Comparison of ENCODE assay signal across 8 cellular contexts in the genomic region with DNA sequence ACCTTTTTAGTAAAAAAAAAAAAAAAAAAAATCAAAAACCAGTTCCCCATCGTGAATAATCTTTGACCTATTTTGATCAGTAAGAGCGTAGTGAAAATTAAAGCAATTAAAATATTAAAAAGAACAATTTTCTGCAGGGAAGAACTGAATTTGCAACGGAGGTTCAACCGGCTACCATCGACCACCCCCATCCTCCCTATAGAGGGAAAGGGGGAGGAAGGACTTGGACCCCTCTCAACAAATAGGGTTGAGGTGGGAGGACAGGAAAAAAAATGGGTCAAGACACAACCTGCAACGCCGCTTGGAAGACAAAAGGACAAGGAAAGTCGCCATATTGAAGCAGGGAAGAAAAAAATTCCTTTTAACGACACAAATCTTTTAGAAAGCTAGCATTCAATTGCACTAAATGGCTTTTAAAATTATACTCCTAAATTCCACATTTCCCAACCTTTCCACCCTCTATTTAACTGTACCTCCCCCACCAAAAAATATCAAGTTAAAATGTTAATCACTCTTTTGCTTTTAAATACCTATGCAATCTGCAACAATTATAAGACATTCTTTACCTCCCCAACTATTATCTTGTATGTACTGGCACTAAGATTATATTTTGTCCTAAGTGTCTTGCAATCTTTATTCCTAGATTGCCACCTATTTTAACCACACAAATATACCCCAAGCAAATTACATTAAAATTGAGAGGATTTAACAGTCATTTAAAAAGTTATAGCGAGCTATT. TPM values are rescaled to one million over a fixed set of nuclear protein-coding genes. Genes with fewer than 3 reads are reported as not detected.
DNase-seq lines count a peak whose midpoint lies in the region; ATAC-seq, FAIRE-seq and TF ChIP-seq lines count a peak whose summit lies in the region.

No MANE protein-coding gene starts in this region.

- ATAC-seq in CD4-positive, alpha-beta T cell (ENCODE audit: poor library complexity), result no peak
- ATAC-seq in pancreas (peak in 3 of 4 donors; percentile 6 to 20 (median 13)), HG02798 (IDR thresholded peaks at IDR 0.05; ENCODE audit: poor library complexity, unreplicated experiment) (no peak), HG02571 (IDR thresholded peaks at IDR 0.05; ENCODE audit: unreplicated experiment) (no peak)

- no peaks in the 10 kb centered on the region for H3K9me3 ChIP-seq in CD4-positive, alpha-beta T cell (ENCODE audit: control insufficient read depth, low read length)
- H3K9me3 ChIP-seq in cardiac muscle cell (ENCODE audit: low read depth) (no peaks in the 10 kb centered on the region), pancreas (no peaks in the 10 kb centered on the region)

- DNase-seq in CD4-positive, alpha-beta T cell, result peak in 8 of 10 experiments; percentile 17 to 51 (median 32)
- peak; percentile 70 for DNase-seq in HS-5 (ENCODE audit: low read depth)
- DNase-seq in NOMO-1 treated with DMSO at 0.1 percent for 48 hours (lab: John Stamatoyannopoulos, UW; ENCODE audit: unreplicated experiment), result peak; percentile 70
- peak; percentile 38 for DNase-seq in activated naive CD8-positive, alpha-beta T cell treated with anti-CD3 and anti-CD28 coated beads for 36 hours
- peak; percentile 79 to 96 for DNase-seq in cardiac muscle cell (ENCODE audit: low read depth in 1 of 2, low spot score in 1 of 2)
- DNase-seq in pancreas, result peak in 3 of 6 donors; percentile 53 to 64 (median 58)

- H3K4me3 Mint-ChIP-seq in CD4-positive, alpha-beta T cell, result peak overlapping the region; percentile 100
- peak overlapping the region; percentile 97 for H3K4me3 Mint-ChIP-seq in activated naive CD8-positive, alpha-beta T cell treated with anti-CD3 and anti-CD28 coated beads for 36 hours

- POLR2A ChIA-PET in CD4-positive, alpha-beta T cell (lab: Charles Lee), result interaction anchor here (0.6 to 4.8 kb wide), 72 partner anchors 9 to 1580 kb away, joined by 3 to 135 read pairs (median 5); a partner anchor contains a TSS

- intact Hi-C loops in CD4-positive, alpha-beta T cell (cut with DNase I, micrococcal nuclease), result loop anchor here in 1 of 2 experiments (5.0 kb wide), 1 partner anchor 57 kb away; a partner anchor contains a TSS
- intact Hi-C loops in pancreas (cut with DNase I), result no loop called here

- H3K4me3 ChIP-seq in cardiac muscle cell, result peak overlapping the region; percentile 83
- peak overlapping the region; percentile 76 to 93 (median 84) for H3K4me3 ChIP-seq in pancreas

- H3K27me3 ChIP-seq in CD4-positive, alpha-beta T cell (ENCODE audit: control insufficient read depth, insufficient read depth, low read length), result no peaks in the 10 kb centered on the region
- H3K27me3 ChIP-seq in cardiac muscle cell (no peaks in the 10 kb centered on the region), pancreas (no peaks in the 10 kb centered on the region)

- 0% methylated on average over 10 of the region's 10 CpGs for WGBS in pancreas, 2 donors

- H3K4me1 ChIP-seq in cardiac muscle cell (ENCODE audit: low read depth) (peaks cover 21% of the 10 kb centered on the region), pancreas (peaks cover 24 to 44% (median 32%) of the 10 kb centered on the region in 3 donors)

- peak overlapping the region; percentile 99 for H3K27ac Mint-ChIP-seq in CD4-positive, alpha-beta T cell
- peak overlapping the region; percentile 99 for H3K27ac Mint-ChIP-seq in activated naive CD8-positive, alpha-beta T cell treated with anti-CD3 and anti-CD28 coated beads for 36 hours

- peaks cover 55% of the 10 kb centered on the region for H3K36me3 Mint-ChIP-seq in CD4-positive, alpha-beta T cell (ENCODE audit: low read depth)
- H3K36me3 Mint-ChIP-seq in activated naive CD8-positive, alpha-beta T cell treated with anti-CD3 and anti-CD28 coated beads for 36 hours, result peaks cover 73% of the 10 kb centered on the region

- CTCF ChIA-PET in CD4-positive, alpha-beta T cell (lab: Charles Lee), result interaction anchor here (0.7 to 4.2 kb wide), 13 partner anchors 9 to 162 kb away, joined by 3 to 22 read pairs (median 7); a partner anchor contains a TSS

- peaks cover 5% of the 10 kb centered on the region for H3K27me3 Mint-ChIP-seq in CD4-positive, alpha-beta T cell
- H3K27me3 Mint-ChIP-seq in activated naive CD8-positive, alpha-beta T cell treated with anti-CD3 and anti-CD28 coated beads for 36 hours, result peaks cover 19% of the 10 kb centered on the region

- H3K27ac ChIP-seq in CD4-positive, alpha-beta T cell (ENCODE audit: low read depth, low read length), result peak overlapping the region; percentile 92
- H3K27ac ChIP-seq in cardiac muscle cell, result peak overlapping the region; percentile 99
- peak overlapping the region; percentile 92 to 98 (median 98) for H3K27ac ChIP-seq in pancreas

- no peak for TF ChIP-seq CTCF in CD4-positive, alpha-beta T cell (IDR thresholded peaks at IDR 0.05)
- no peak for TF ChIP-seq CTCF in cardiac muscle cell (IDR thresholded peaks at IDR 0.05; ENCODE audit: low read depth, low read length)
- no peak for TF ChIP-seq CTCF in pancreas (IDR thresholded peaks at IDR 0.05)

- H3K36me3 ChIP-seq in cardiac muscle cell, result peaks cover 15% of the 10 kb centered on the region
- H3K36me3 ChIP-seq in pancreas, result peaks cover 0 to 13% (median 6%) of the 10 kb centered on the region in 3 donors

- H3K9me3 Mint-ChIP-seq in CD4-positive, alpha-beta T cell, result no peaks in the 10 kb centered on the region
- peaks cover 3% of the 10 kb centered on the region for H3K9me3 Mint-ChIP-seq in activated naive CD8-positive, alpha-beta T cell treated with anti-CD3 and anti-CD28 coated beads for 36 hours

- FAIRE-seq in pancreas (lab: Jason Lieb, UNC), result no peak

- peaks cover 48% of the 10 kb centered on the region for H3K4me1 Mint-ChIP-seq in CD4-positive, alpha-beta T cell (ENCODE audit: low read depth)
- H3K4me1 Mint-ChIP-seq in activated naive CD8-positive, alpha-beta T cell treated with anti-CD3 and anti-CD28 coated beads for 36 hours, result peaks cover 58% of the 10 kb centered on the region

RNA-seq across cellular contexts. Expression of a gene that starts 1.7 kb away (rescaled TPM):
- total RNA-seq in CD4-positive, alpha-beta T cell, result 10 to 100 TPM; 92.2 to 95.3 TPM
- 10 to 100 TPM; 80.5 to 84.6 TPM for total RNA-seq in activated naive CD8-positive, alpha-beta T cell treated with anti-CD3 and anti-CD28 coated beads for 36 hours
- total RNA-seq in cardiac muscle cell (47.3 and 65.6 TPM in 2 replicates), pancreas (10 to 100 TPM; 34.8 to 57.9 (median 43.0) TPM)
- polyA plus RNA-seq in cardiac muscle cell (42.4 and 42.9 TPM in 2 replicates), pancreas (10 to 100 TPM; 25.1 to 34.3 TPM)

RNA-seq across cellular contexts. Expression of a gene that starts 2.3 kb away (rescaled TPM):
- 10 to 100 TPM; 15.3 to 15.5 TPM for total RNA-seq in CD4-positive, alpha-beta T cell
- 100 to 1,000 TPM; 113 to 116 TPM for total RNA-seq in activated naive CD8-positive, alpha-beta T cell treated with anti-CD3 and anti-CD28 coated beads for 36 hours
- total RNA-seq in cardiac muscle cell, result 54.4 and 58.2 TPM in 2 replicates
- polyA plus RNA-seq in cardiac muscle cell, result 107 and 120 TPM in 2 replicates
- 10 to 100 TPM; 24.5 to 39.5 (median 29.1) TPM for total RNA-seq in pancreas
- 10 to 100 TPM; 22.9 to 41.1 TPM for polyA plus RNA-seq in pancreas

RNA-seq across cellular contexts. Expression of a gene that starts 11.3 kb away (rescaled TPM):
- 1 to 10 TPM; 4.1 to 5.2 TPM for total RNA-seq in CD4-positive, alpha-beta T cell
- total RNA-seq in activated naive CD8-positive, alpha-beta T cell treated with anti-CD3 and anti-CD28 coated beads for 36 hours, result 1 to 10 TPM; 8.5 to 8.6 TPM
- total RNA-seq in cardiac muscle cell (11.2 and 18.3 TPM in 2 replicates), pancreas (1 to 10 TPM; 2.1 to 6.8 (median 2.9) TPM)
- polyA plus RNA-seq in cardiac muscle cell (17.3 and 18.0 TPM in 2 replicates), pancreas (1 to 10 TPM; 6.8 to 9.1 TPM)

RNA-seq across cellular contexts. Expression of a gene that starts 31.5 kb away (rescaled TPM):
- total RNA-seq in CD4-positive, alpha-beta T cell, result 10 to 100 TPM; 20.3 to 21.7 TPM
- total RNA-seq in activated naive CD8-positive, alpha-beta T cell treated with anti-CD3 and anti-CD28 coated beads for 36 hours, result 10 to 100 TPM; 35.8 to 37.1 TPM
- 27.5 and 28.5 TPM in 2 replicates for total RNA-seq in cardiac muscle cell
- 31.7 and 40.1 TPM in 2 replicates for polyA plus RNA-seq in cardiac muscle cell
- total RNA-seq in pancreas, result 10 to 100 TPM in 3 of 6 donors, 1 to 10 TPM in 3; 7.9 to 12.9 (median 9.9) TPM
- 10 to 100 TPM; 33.9 to 57.1 TPM for polyA plus RNA-seq in pancreas

RNA-seq across cellular contexts. Expression of a gene that starts 44.1 kb away (rescaled TPM):
- total RNA-seq in CD4-positive, alpha-beta T cell, result 10 to 100 TPM; 86.1 to 88.0 TPM
- total RNA-seq in activated naive CD8-positive, alpha-beta T cell treated with anti-CD3 and anti-CD28 coated beads for 36 hours, result 100 to 1,000 TPM; 122 TPM
- total RNA-seq in cardiac muscle cell (54.4 and 61.9 TPM in 2 replicates), pancreas (10 to 100 TPM; 17.4 to 30.7 (median 24.9) TPM)
- polyA plus RNA-seq in cardiac muscle cell (52.5 and 54.6 TPM in 2 replicates), pancreas (10 to 100 TPM; 21.6 to 24.9 TPM)

Comparison
In these comparisons a context has a peak if more than half of its experiments do, and no peak if none do; other contexts are left out.
1. ATAC-seq: peak in pancreas (3 of 4); none in CD4-positive, alpha-beta T cell (single experiment), HG02798 (single experiment) and HG02571 (single experiment).
2. Peak in every context shown above with its lines, with median percentiles within 50 percentile points of each other: H3K27ac ChIP-seq.